Comparison of ENCODE assay signal across 12 cellular contexts in genomic region chr5:150137997-150138396, GRCh38. TPM values are rescaled to one million over a fixed set of nuclear protein-coding genes. Genes with fewer than 3 reads are reported as not detected.
DNase-seq lines count a peak whose midpoint lies in the region; ATAC-seq, FAIRE-seq and TF ChIP-seq lines count a peak whose summit lies in the region.
"Had no signal": no experiment of that assay in that cellular context is flagged by ENCODE, and none has a peak within 500 bp of the region (broad histone marks: within the 10 kb centered on the region; RNA-seq: fewer than 3 reads in every experiment).

No MANE protein-coding gene starts in this region.

- H3K27ac Mint-ChIP-seq in osteocyte (ENCODE audit: unreplicated experiment), result peak overlapping the region; percentile 90

- no peak for TF ChIP-seq RAD21 in A549 (conservative IDR thresholded peaks at IDR 0.05 in 1 of 2, IDR thresholded peaks at IDR 0.05 in 1 of 2)

- CTCF ChIA-PET in A549 (lab: Yijun Ruan, JAX), result interaction anchor here (0.9 to 5.7 kb wide), 6 partner anchors 8 to 298 kb away, joined by 4 to 32 read pairs (median 14); no protein-coding TSS in a partner anchor

- no peak overlapping the region for H3K4me3 ChIP-seq in A549
- H3K4me3 ChIP-seq: lung had no signal

- no peak for DNase-seq in A549 (ENCODE audit: low read depth in 1 of 2, low spot score in 1 of 2)
- peak; percentile 49 for DNase-seq in fibroblast of peridontal ligament (ENCODE audit: extremely low read depth)
- no peak for DNase-seq in osteocyte (ENCODE audit: extremely low spot score, unreplicated experiment)
- DNase-seq in amygdala (lab: John Stamatoyannopoulos, UW), result no peak
- DNase-seq: BE2C, Kasumi-1 had no signal

- peak overlapping the region; percentile 55 to 93; a peak in 5 of 6 replicates for H3K27ac ChIP-seq in A549
- H3K27ac ChIP-seq in VCaP, result peak overlapping the region; percentile 82

- TF ChIP-seq POLR2A in A549 (IDR thresholded peaks at IDR 0.05; ENCODE audit: low read length), result no peak

- H3K4me2 ChIP-seq in A549, result peak overlapping the region; percentile 38; the same call in 2 of the 3 replicates

- no peak for FAIRE-seq in A549 (lab: Jason Lieb, UNC)

- no peak for TF ChIP-seq EP300 in A549 (IDR thresholded peaks at IDR 0.05)

- no peak for TF ChIP-seq CTCF in A549 (IDR thresholded peaks at IDR 0.05)
- TF ChIP-seq CTCF in VCaP (conservative IDR thresholded peaks at IDR 0.05), result no peak
- TF ChIP-seq CTCF in osteocyte (IDR thresholded peaks at IDR 0.05), result no peak

- peaks cover 52% of the 10 kb centered on the region for H3K4me1 ChIP-seq in A549

- peak overlapping the region; percentile 60 for H3K4me3 Mint-ChIP-seq in osteocyte (ENCODE audit: unreplicated experiment)

- peaks cover 98% of the 10 kb centered on the region for H3K4me1 Mint-ChIP-seq in osteocyte (ENCODE audit: unreplicated experiment)

- ATAC-seq in A549 (no peak), HG03439 (IDR thresholded peaks at IDR 0.05; ENCODE audit: unreplicated experiment) (no peak), GM18907 (IDR thresholded peaks at IDR 0.05; ENCODE audit: unreplicated experiment) (no peak), GM21529 (IDR thresholded peaks at IDR 0.05; ENCODE audit: unreplicated experiment) (no peak)

- 87% methylated on average over 5 of the region's 5 CpGs for WGBS in A549 (ENCODE audit: missing lambda C conversion rate)

- no peaks in the 10 kb centered on the region for H3K9me3 Mint-ChIP-seq in osteocyte (ENCODE audit: unreplicated experiment)

- POLR2A ChIA-PET in A549 (lab: Yijun Ruan, JAX), result no interaction called here

- H3K36me3 Mint-ChIP-seq in osteocyte (ENCODE audit: unreplicated experiment), result peaks cover 37% of the 10 kb centered on the region

- H3K27me3 Mint-ChIP-seq in osteocyte (ENCODE audit: unreplicated experiment), result no peaks in the 10 kb centered on the region

- H3K9me3 ChIP-seq in A549, result no peaks in the 10 kb centered on the region
- H3K9me3 ChIP-seq: BE2C had no signal

TF ChIP-seq in A549, 52 proteins besides CTCF, POLR2A, EP300 and RAD21:
- TF ChIP-seq PBX3 (IDR thresholded peaks at IDR 0.05) (no peak), HEYL (CRISPR knock-in tag; IDR thresholded peaks at IDR 0.05) (no peak), TP53 (CRISPR knock-in tag; IDR thresholded peaks at IDR 0.05) (no peak), POLR2AphosphoS2 (conservative IDR thresholded peaks at IDR 0.05; ENCODE audit: low read length) (no peak), JUN (IDR thresholded peaks at IDR 0.05) (no peak), HOXA7 (CRISPR knock-in tag; IDR thresholded peaks at IDR 0.05) (no peak), TFCP2L1 (CRISPR knock-in tag; IDR thresholded peaks at IDR 0.05) (no peak), SMC3 (IDR thresholded peaks at IDR 0.05) (no peak)
TF ChIP-seq in A549: peak in this region for 0.

RNA-seq across cellular contexts. Expression of gene PDGFRB, which starts 17.6 kb away (rescaled TPM):
- polyA plus RNA-seq in A549 (2011; rRNA removed), result 0.15 and 0.22 TPM in 2 replicates
- 0.05 and 0.09 TPM in 2 replicates for polyA plus RNA-seq in A549 (2012; cell fraction: cytosol; rRNA removed)
- polyA plus RNA-seq in A549 (2012; cell fraction: nucleus; rRNA removed), result 0.18 and 0.38 TPM in 2 replicates
- 0.05 to 0.24 TPM (median 0.22 TPM) in 3 replicates for polyA plus RNA-seq in A549 (2017; fragmentation: RNase III; extraction: RNeasy Plus Mini Kit Qiagen cat#74134 plus additional on column Dnase treatment)
- 0.25 and 0.54 TPM in 2 replicates for polyA minus RNA-seq in A549 (2011; rRNA and poly(A)+ RNA removed)
- total RNA-seq in osteocyte, result 1,093 and 1,131 TPM in 2 replicates

RNA-seq across cellular contexts. Expression of gene CDX1, which starts 28.6 kb away (rescaled TPM):
- polyA plus RNA-seq in A549 (2011; rRNA removed), result not detected in 2 replicates
- not detected in 2 replicates for polyA plus RNA-seq in A549 (2012; cell fraction: cytosol; rRNA removed)
- polyA plus RNA-seq in A549 (2012; cell fraction: nucleus; rRNA removed), result not detected in 2 replicates
- polyA plus RNA-seq in A549 (2017; fragmentation: RNase III; extraction: RNeasy Plus Mini Kit Qiagen cat#74134 plus additional on column Dnase treatment), result not detected in 3 replicates
- polyA minus RNA-seq in A549 (2011; rRNA and poly(A)+ RNA removed), result not detected in 2 replicates
- total RNA-seq in osteocyte, result 0.71 and 1.0 TPM in 2 replicates
- total RNA-seq: T-helper 1 cell treated with Interleukin-12 subunit alpha and Interleukin-12 subunit beta and Interleukin-4 antibody, amounts not matched to agents 30 ng/mL and 1 ng/mL, for 36 hours had no signal

RNA-seq across cellular contexts. Expression of gene CSF1R, which starts 51.6 kb away (rescaled TPM):
- polyA plus RNA-seq in A549 (2011; rRNA removed), result 0.06 and 0.12 TPM in 2 replicates
- 0.04 and 0.10 TPM in 2 replicates for polyA plus RNA-seq in A549 (2012; cell fraction: cytosol; rRNA removed)
- polyA plus RNA-seq in A549 (2012; cell fraction: nucleus; rRNA removed), result 0.02 and 0.15 TPM in 2 replicates
- not detected in 3 replicates for polyA plus RNA-seq in A549 (2017; fragmentation: RNase III; extraction: RNeasy Plus Mini Kit Qiagen cat#74134 plus additional on column Dnase treatment)
- not detected in 2 replicates for polyA minus RNA-seq in A549 (2011; rRNA and poly(A)+ RNA removed)
- total RNA-seq in osteocyte, result 1.1 and 1.2 TPM in 2 replicates

RNA-seq across cellular contexts. Expression of gene SLC6A7, which starts 51.9 kb away (rescaled TPM):
- polyA plus RNA-seq in A549 (2011; rRNA removed) (not detected in 2 replicates), A549 (2017; fragmentation: RNase III; extraction: RNeasy Plus Mini Kit Qiagen cat#74134 plus additional on column Dnase treatment) (not detected in 3 replicates)
- polyA plus RNA-seq in A549 (2012; cell fraction: cytosol; rRNA removed), result not detected in 2 replicates
- not detected in 2 replicates for polyA plus RNA-seq in A549 (2012; cell fraction: nucleus; rRNA removed)
- 0.04 TPM in 1 of 2 replicates, not detected in the other for polyA minus RNA-seq in A549 (2011; rRNA and poly(A)+ RNA removed)
- not detected in 2 replicates for total RNA-seq in osteocyte
- total RNA-seq: T-helper 1 cell treated with Interleukin-12 subunit alpha and Interleukin-12 subunit beta and Interleukin-4 antibody, amounts not matched to agents 30 ng/mL and 1 ng/mL, for 36 hours had no signal
